ENCODE assay signal across 18 cellular contexts in the genomic region with DNA sequence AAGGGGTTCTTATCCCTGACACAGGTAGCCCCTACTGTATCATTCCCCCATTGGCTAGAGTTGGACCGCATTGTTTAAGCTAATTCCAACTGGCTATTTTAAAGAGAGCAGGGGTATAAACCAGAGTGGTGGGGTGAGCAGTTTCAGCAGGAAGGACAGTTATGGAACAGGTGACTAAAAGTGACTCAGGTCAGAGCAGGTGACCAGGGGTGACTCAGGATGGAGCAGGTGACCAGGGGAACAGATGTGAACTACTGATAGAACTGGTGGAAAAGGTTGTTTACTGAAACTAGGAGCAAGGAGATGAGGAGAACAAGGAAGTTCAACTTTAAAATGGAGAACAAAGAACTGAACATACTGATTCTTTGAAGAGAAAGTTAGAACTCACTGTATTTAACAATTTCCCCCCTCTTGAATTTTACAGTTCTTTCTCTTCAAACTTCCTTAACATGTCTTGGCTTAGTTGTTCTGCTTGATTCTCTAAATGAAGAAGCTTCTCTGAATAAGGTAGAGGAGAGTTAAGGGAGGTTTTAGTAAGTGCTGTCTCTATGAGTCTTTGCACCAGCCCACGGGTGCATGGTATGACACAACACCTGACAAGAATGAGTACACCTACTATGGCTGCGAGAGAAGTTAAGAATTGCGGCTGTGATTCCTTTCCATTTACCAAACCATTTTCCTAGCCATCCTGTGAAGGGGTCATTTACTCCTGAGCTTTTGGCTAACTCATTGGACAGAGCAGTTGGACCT.
"Had no signal": no experiment of that assay in that cellular context is flagged by ENCODE, and none has a peak within 500 bp of the region (broad histone marks: within the 10 kb centered on the region; RNA-seq: fewer than 3 reads in every experiment).

No MANE protein-coding gene starts in this region.

- H3K27me3 ChIP-seq: gastrocnemius medialis, left lung, thyroid gland had no signal

- H3K27ac ChIP-seq: coronary artery, gastrocnemius medialis, left lung, spleen, thyroid gland had no signal

- ATAC-seq: activated naive CD8-positive, alpha-beta T cell treated with anti-CD3 and anti-CD28 coated beads, Interleukin-2, amount 50 U/mL, for 24 hours; gastrocnemius medialis; left lung had no signal

- H3K4me3 ChIP-seq: coronary artery, gastrocnemius medialis, left lung, spleen, thyroid gland had no signal

- H3K9me3 ChIP-seq: gastrocnemius medialis, left lung, thyroid gland had no signal

- H3K36me3 ChIP-seq: gastrocnemius medialis, left lung, spleen, thyroid gland had no signal

- H3K4me1 ChIP-seq: gastrocnemius medialis, left lung, spleen, thyroid gland had no signal

- DNase-seq: activated CD4-positive, CD25-positive, alpha-beta regulatory T cell; activated effector memory CD4-positive, alpha-beta T cell treated with Interleukin-2 at 50 U/mL for 16 hours; activated naive CD4-positive, alpha-beta T cell treated with anti-CD3 and anti-CD28 coated beads, Interleukin-2, amount 10 ng/mL, durations not matched to agents 7 days and 5 days; activated naive CD8-positive, alpha-beta T cell treated with anti-CD3 and anti-CD28 coated beads, Interleukin-2, amount 50 U/mL, for 24 hours; activated T-cell treated with anti-CD3 and anti-CD28 coated beads, Interleukin-2, amount 50 U/mL, for 1 hour; anterior cingulate cortex; gastrocnemius medialis; head of caudate nucleus; kidney; left lung; midbrain; nucleus accumbens; spleen; stimulated activated CD8-positive, alpha-beta memory T cell treated with anti-CD3 and anti-CD28 coated beads, Interleukin-4, amount 100 ng/mL, for 48 hours; stimulated activated naive CD4-positive, alpha-beta T cell treated with Interleukin-2 at 50 U/mL for 16 hours; T1000; thyroid gland had no signal
